Comparison of ENCODE assay signal across 8 cellular contexts in the genomic region with DNA sequence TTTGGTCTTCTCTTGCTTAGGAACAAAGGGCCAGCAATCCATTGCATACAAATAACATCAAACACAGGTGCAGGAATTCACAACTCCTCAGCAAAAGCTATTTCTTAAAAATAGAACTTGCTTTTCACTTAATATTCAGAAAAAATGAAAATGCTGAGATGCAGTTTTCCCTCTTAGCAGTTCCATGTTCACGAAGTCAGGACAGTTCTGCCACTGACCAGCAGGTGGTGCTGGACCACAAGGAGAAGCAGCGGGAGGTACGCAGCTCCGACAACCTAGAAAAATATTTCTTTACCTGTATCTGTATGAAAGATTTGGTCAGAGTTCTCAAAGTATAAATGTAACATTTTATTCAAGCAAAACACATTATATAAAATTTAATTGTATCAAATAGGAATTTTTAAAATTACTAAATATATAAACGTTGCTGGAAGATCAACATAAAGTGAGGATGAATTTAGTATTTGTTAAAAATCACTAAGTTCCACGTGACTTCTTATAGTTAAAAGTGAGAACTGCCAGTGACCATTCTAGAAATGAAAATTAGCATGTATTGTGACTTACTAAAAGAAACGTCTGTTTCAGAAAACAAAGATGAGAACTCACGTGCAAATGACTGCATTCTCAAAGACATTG. TPM values are rescaled to one million over a fixed set of nuclear protein-coding genes. Genes with fewer than 3 reads are reported as not detected.
DNase-seq lines count a peak whose midpoint lies in the region; ATAC-seq and TF ChIP-seq lines count a peak whose summit lies in the region.

No MANE protein-coding gene starts in this region.

- H3K9me3 ChIP-seq in BE2C (no peaks in the 10 kb centered on the region), mucosa of descending colon (no peaks in the 10 kb centered on the region)

- peak; percentile 82 for TF ChIP-seq CTCF in BE2C (IDR thresholded peaks at IDR 0.05; ENCODE audit: low read depth, low read length)
- TF ChIP-seq CTCF in mucosa of descending colon (IDR thresholded peaks at IDR 0.05), result peak; percentile 93

- H3K4me3 ChIP-seq in BE2C (ENCODE audit: low read depth, low read length) (no peak overlapping the region), mucosa of descending colon (no peak overlapping the region)

- ATAC-seq in GM19463 (IDR thresholded peaks at IDR 0.05; ENCODE audit: unreplicated experiment), result peak; percentile 55
- ATAC-seq in effector memory CD8-positive, alpha-beta T cell (replicated peaks), result peak; percentile 57
- peak; percentile 85 for ATAC-seq in mucosa of descending colon
- no peak for ATAC-seq in GM18873 (IDR thresholded peaks at IDR 0.05; ENCODE audit: low FRiP score, unreplicated experiment)

- no peak overlapping the region for H3K4me3 Mint-ChIP-seq in activated CD4-positive, alpha-beta memory T cell treated with anti-CD3 and anti-CD28 coated beads, Interleukin-2, amount 10 ng/mL, durations not matched to agents 7 days and 5 days
- H3K4me3 Mint-ChIP-seq in effector memory CD8-positive, alpha-beta T cell, result no peak overlapping the region

- no peaks in the 10 kb centered on the region for H3K27me3 ChIP-seq in BE2C

- DNase-seq in BE2C (peak; percentile 60), NCI-H2196 treated with DMSO at 0.1 percent for 48 hours (lab: John Stamatoyannopoulos, UW; ENCODE audit: unreplicated experiment) (peak; percentile 30), mucosa of descending colon (peak in 2 of 3 donors; percentile 82 to 91)
- peak; percentile 76 for DNase-seq in activated CD4-positive, alpha-beta memory T cell treated with anti-CD3 and anti-CD28 coated beads, Interleukin-2, amount 10 ng/mL, durations not matched to agents 7 days and 5 days
- peak; percentile 65 to 80 (median 66) for DNase-seq in effector memory CD8-positive, alpha-beta T cell
- peak; percentile 68 for DNase-seq in stimulated activated CD8-positive, alpha-beta memory T cell treated with anti-CD3 and anti-CD28 coated beads, Interleukin-4, amount 100 ng/mL, for 24 hours (ENCODE audit: low read depth)

- intact Hi-C loops in mucosa of descending colon (cut with DNase I, micrococcal nuclease), result no loop called here

- H3K9me3 Mint-ChIP-seq in activated CD4-positive, alpha-beta memory T cell treated with anti-CD3 and anti-CD28 coated beads, Interleukin-2, amount 10 ng/mL, durations not matched to agents 7 days and 5 days, result no peaks in the 10 kb centered on the region
- H3K9me3 Mint-ChIP-seq in effector memory CD8-positive, alpha-beta T cell, result no peaks in the 10 kb centered on the region

- peaks cover 13% of the 10 kb centered on the region for H3K27me3 Mint-ChIP-seq in activated CD4-positive, alpha-beta memory T cell treated with anti-CD3 and anti-CD28 coated beads, Interleukin-2, amount 10 ng/mL, durations not matched to agents 7 days and 5 days
- H3K27me3 Mint-ChIP-seq in effector memory CD8-positive, alpha-beta T cell, result peaks cover 6 to 25% of the 10 kb centered on the region in 2 donors

- H3K27ac Mint-ChIP-seq in activated CD4-positive, alpha-beta memory T cell treated with anti-CD3 and anti-CD28 coated beads, Interleukin-2, amount 10 ng/mL, durations not matched to agents 7 days and 5 days, result no peak overlapping the region
- H3K27ac Mint-ChIP-seq in effector memory CD8-positive, alpha-beta T cell, result no peak overlapping the region

- CTCF ChIA-PET in activated CD4-positive, alpha-beta memory T cell treated with anti-CD3 and anti-CD28 coated beads, Interleukin-2, amount 10 ng/mL, durations not matched to agents 7 days and 5 days (lab: Charles Lee), result interaction anchor here (0.7 to 9.1 kb wide), 10 partner anchors 10 to 252 kb away, joined by 3 to 65 read pairs (median 6); no protein-coding TSS in a partner anchor

- no peaks in the 10 kb centered on the region for H3K4me1 ChIP-seq in BE2C
- H3K4me1 ChIP-seq in mucosa of descending colon (ENCODE audit: low read depth), result no peaks in the 10 kb centered on the region

- H3K36me3 Mint-ChIP-seq in activated CD4-positive, alpha-beta memory T cell treated with anti-CD3 and anti-CD28 coated beads, Interleukin-2, amount 10 ng/mL, durations not matched to agents 7 days and 5 days (ENCODE audit: low read depth), result no peaks in the 10 kb centered on the region
- peaks cover 4% of the 10 kb centered on the region for H3K36me3 Mint-ChIP-seq in effector memory CD8-positive, alpha-beta T cell (ENCODE audit: insufficient read depth)

- peaks cover 8% of the 10 kb centered on the region for H3K4me1 Mint-ChIP-seq in activated CD4-positive, alpha-beta memory T cell treated with anti-CD3 and anti-CD28 coated beads, Interleukin-2, amount 10 ng/mL, durations not matched to agents 7 days and 5 days
- peaks cover 0 to 1% of the 10 kb centered on the region in 2 donors for H3K4me1 Mint-ChIP-seq in effector memory CD8-positive, alpha-beta T cell (ENCODE audit: low read depth in 2 of 2)

- POLR2A ChIA-PET in activated CD4-positive, alpha-beta memory T cell treated with anti-CD3 and anti-CD28 coated beads, Interleukin-2, amount 10 ng/mL, durations not matched to agents 7 days and 5 days (lab: Charles Lee), result no interaction called here

- H3K36me3 ChIP-seq in BE2C (no peaks in the 10 kb centered on the region), mucosa of descending colon (ENCODE audit: low read depth) (no peaks in the 10 kb centered on the region)

RNA-seq across cellular contexts. Expression of a gene that starts 48.8 kb away (rescaled TPM):
- 14.0 TPM for polyA plus RNA-seq in BE2C (2012; ENCODE audit: insufficient read depth, insufficient read length, low read depth)
- total RNA-seq in activated CD4-positive, alpha-beta memory T cell treated with anti-CD3 and anti-CD28 coated beads, Interleukin-2, amount 10 ng/mL, durations not matched to agents 7 days and 5 days, result 10 to 100 TPM; 25.8 to 26.6 TPM
- 10 to 100 TPM; 16.7 to 18.3 (median 17.7) TPM for total RNA-seq in mucosa of descending colon

Comparison
In these comparisons a context has a peak if more than half of its experiments do, and no peak if none do; other contexts are left out.
1. DNase-seq: peak in every context shown above with its lines; median percentile 86 in mucosa of descending colon; 76 in activated CD4-positive, alpha-beta memory T cell treated with anti-CD3 and anti-CD28 coated beads, Interleukin-2, amount 10 ng/mL, durations not matched to agents 7 days and 5 days; 68 in stimulated activated CD8-positive, alpha-beta memory T cell treated with anti-CD3 and anti-CD28 coated beads, Interleukin-4, amount 100 ng/mL, for 24 hours; 66 in effector memory CD8-positive, alpha-beta T cell; 60 in BE2C; 30 in NCI-H2196 treated with DMSO at 0.1 percent for 48 hours.